1 cellular context compared by ENCODE assay signal in the genomic region with DNA sequence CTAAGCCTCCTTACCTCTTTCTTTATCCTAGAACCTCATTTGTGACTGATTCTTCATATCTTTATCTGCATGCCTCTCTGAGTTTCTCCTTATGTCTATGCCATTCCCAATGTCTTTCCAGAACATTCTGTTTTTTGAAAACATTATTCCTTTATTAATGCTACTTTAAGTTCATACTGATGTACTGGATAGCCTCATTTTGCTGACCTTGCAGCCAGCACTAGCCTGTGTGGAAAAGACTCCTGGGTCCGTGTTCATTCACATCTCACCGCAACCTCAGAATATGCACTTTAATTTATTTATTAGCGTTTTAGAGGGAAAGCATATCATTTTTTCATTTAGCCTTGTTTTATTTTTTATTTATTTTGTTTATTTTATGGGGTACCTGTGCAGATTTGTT.
TF ChIP-seq lines count a peak whose summit lies in the region.

No MANE protein-coding gene starts in this region.

TF ChIP-seq in HepG2, 621 proteins besides CTCF, POLR2A, EP300 and RAD21 (continued from another document):
- TF ChIP-seq MAFK (conservative IDR thresholded peaks at IDR 0.05 in 1 of 2, IDR thresholded peaks at IDR 0.05 in 1 of 2; ENCODE audit: low read length in 2 of 2) (peak; percentile 53 to 79), MAFG (CRISPR knock-in tag; IDR thresholded peaks at IDR 0.05) (no peak), NR3C1 (CRISPR knock-in tag; IDR thresholded peaks at IDR 0.05) (no peak), HIC2 (CRISPR knock-in tag; IDR thresholded peaks at IDR 0.05; ENCODE audit: low read depth) (no peak), ZBTB46 (CRISPR knock-in tag; IDR thresholded peaks at IDR 0.05; ENCODE audit: borderline replicate concordance) (no peak), ZBTB20 (CRISPR knock-in tag; IDR thresholded peaks at IDR 0.05; ENCODE audit: borderline replicate concordance, low read depth) (no peak), MXD4 (CRISPR knock-in tag; IDR thresholded peaks at IDR 0.05) (no peak), SALL1 (CRISPR knock-in tag; IDR thresholded peaks at IDR 0.05) (no peak), KDM2A (CRISPR knock-in tag; IDR thresholded peaks at IDR 0.05; ENCODE audit: borderline replicate concordance, low read depth) (no peak), MAFF (IDR thresholded peaks at IDR 0.05; ENCODE audit: low read depth, low read length) (peak; percentile 66), MZF1 (CRISPR knock-in tag; IDR thresholded peaks at IDR 0.05; ENCODE audit: borderline replicate concordance) (no peak)
- TF ChIP-seq, protein P1, sequence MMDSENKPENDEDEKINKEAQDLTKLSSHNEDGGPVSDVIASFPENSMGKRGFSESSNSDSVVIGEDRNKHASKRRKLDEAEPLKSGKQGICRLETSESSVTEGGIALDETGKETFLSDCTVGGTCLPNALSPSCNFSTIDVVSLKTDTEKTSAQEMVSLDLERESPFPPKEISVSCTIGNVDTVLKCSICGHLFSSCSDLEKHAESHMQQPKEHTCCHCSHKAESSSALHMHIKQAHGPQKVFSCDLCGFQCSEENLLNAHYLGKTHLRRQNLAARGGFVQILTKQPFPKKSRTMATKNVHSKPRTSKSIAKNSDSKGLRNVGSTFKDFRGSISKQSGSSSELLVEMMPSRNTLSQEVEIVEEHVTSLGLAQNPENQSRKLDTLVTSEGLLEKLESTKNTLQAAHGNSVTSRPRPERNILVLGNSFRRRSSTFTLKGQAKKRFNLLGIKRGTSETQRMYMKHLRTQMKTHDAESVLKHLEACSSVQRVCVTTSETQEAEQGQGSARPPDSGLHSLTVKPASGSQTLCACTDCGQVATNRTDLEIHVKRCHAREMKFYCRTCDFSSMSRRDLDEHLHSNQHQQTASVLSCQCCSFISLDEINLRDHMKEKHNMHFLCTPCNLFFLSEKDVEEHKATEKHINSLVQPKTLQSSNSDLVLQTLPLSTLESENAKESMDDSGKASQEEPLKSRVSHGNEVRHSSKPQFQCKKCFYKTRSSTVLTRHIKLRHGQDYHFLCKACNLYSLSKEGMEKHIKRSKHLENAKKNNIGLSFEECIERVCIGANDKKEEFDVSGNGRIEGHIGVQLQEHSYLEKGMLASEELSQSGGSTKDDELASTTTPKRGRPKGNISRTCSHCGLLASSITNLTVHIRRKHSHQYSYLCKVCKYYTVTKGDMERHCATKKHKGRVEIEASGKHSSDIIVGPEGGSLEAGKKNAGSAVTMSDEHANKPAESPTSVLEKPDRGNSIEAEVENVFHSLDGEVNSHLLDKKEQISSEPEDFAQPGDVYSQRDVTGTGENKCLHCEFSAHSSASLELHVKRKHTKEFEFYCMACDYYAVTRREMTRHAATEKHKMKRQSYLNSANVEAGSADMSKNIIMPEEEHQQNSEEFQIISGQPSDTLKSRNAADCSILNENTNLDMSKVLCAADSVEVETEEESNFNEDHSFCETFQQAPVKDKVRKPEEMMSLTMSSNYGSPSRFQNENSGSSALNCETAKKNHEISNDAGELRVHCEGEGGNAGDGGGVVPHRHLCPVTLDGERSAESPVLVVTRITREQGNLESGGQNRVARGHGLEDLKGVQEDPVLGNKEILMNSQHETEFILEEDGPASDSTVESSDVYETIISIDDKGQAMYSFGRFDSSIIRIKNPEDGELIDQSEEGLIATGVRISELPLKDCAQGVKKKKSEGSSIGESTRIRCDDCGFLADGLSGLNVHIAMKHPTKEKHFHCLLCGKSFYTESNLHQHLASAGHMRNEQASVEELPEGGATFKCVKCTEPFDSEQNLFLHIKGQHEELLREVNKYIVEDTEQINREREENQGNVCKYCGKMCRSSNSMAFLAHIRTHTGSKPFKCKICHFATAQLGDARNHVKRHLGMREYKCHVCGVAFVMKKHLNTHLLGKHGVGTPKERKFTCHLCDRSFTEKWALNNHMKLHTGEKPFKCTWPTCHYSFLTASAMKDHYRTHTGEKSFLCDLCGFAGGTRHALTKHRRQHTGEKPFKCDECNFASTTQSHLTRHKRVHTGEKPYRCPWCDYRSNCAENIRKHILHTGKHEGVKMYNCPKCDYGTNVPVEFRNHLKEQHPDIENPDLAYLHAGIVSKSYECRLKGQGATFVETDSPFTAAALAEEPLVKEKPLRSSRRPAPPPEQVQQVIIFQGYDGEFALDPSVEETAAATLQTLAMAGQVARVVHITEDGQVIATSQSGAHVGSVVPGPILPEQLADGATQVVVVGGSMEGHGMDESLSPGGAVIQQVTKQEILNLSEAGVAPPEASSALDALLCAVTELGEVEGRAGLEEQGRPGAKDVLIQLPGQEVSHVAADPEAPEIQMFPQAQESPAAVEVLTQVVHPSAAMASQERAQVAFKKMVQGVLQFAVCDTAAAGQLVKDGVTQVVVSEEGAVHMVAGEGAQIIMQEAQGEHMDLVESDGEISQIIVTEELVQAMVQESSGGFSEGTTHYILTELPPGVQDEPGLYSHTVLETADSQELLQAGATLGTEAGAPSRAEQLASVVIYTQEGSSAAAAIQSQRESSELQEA (CRISPR knock-in tag; IDR thresholded peaks at IDR 0.05; ENCODE audit: not compliant biosample characterization), result no peak
TF ChIP-seq in HepG2: peak in this region for 2.
